ENCODE assay signal across 27 cellular contexts in genomic region chr17:58383892-58384462, GRCh38. TPM values are rescaled to one million over a fixed set of nuclear protein-coding genes. Genes with fewer than 3 reads are reported as not detected.
DNase-seq lines count a peak whose midpoint lies in the region; ATAC-seq and TF ChIP-seq lines count a peak whose summit lies in the region.
"Had no signal": no experiment of that assay in that cellular context is flagged by ENCODE, and none has a peak within 500 bp of the region (broad histone marks: within the 10 kb centered on the region; RNA-seq: fewer than 3 reads in every experiment).

No MANE protein-coding gene starts in this region.

- no peaks in the 10 kb centered on the region for H3K9me3 ChIP-seq in SJCRH30 (replicated peaks)
- H3K9me3 ChIP-seq: BLaER1, lower lobe of right lung, pancreas, tibial artery had no signal

- H3K27me3 ChIP-seq in foreskin keratinocyte (no peaks in the 10 kb centered on the region), SJCRH30 (no peaks in the 10 kb centered on the region; the same call in 1 of the 2 replicates)
- H3K27me3 ChIP-seq: BLaER1, dorsolateral prefrontal cortex, pancreas, tibial artery had no signal

- ATAC-seq in foreskin keratinocyte (peak; percentile 73), HG03432 (IDR thresholded peaks at IDR 0.05; ENCODE audit: unreplicated experiment) (no peak)
- ATAC-seq: activated CD8-positive, alpha-beta T cell treated with anti-CD3 and anti-CD28 coated beads, Interleukin-2, amount 10 ng/mL, durations not matched to agents 7 days and 5 days; lower lobe of right lung; naive thymus-derived CD4-positive, alpha-beta T cell; stimulated activated naive CD8-positive, alpha-beta T cell treated with anti-CD3 and anti-CD28 coated beads, Interleukin-15, amount 100 ng/mL, for 72 hours; T-helper 17 cell had no signal

- no peaks in the 10 kb centered on the region for H3K36me3 ChIP-seq in SJCRH30
- H3K36me3 ChIP-seq: BLaER1, lower lobe of right lung, pancreas, tibial artery had no signal

- DNase-seq in SW480 (ENCODE audit: low spot score) (peak; percentile 55), foreskin keratinocyte (peak; percentile 51 to 71), mucosa of gallbladder (ENCODE audit: low spot score) (peak; percentile 67), midbrain (lab: John Stamatoyannopoulos, UW) (no peak), SJCRH30 (no peak), NCI-H1436 (lab: John Stamatoyannopoulos, UW) (no peak)
- DNase-seq: activated CD8-positive, alpha-beta T cell treated with anti-CD3 and anti-CD28 coated beads, Interleukin-2, amount 10 ng/mL, durations not matched to agents 7 days and 5 days; activated naive CD4-positive, alpha-beta T cell treated with Interleukin-2 at 50 U/mL for 16 hours; activated T-cell treated with anti-CD3 and anti-CD28 coated beads, Interleukin-2, amount 50 U/mL, for 1 hour; amygdala; dorsolateral prefrontal cortex; hippocampal formation; lower lobe of right lung; naive thymus-derived CD4-positive, alpha-beta T cell; NCI-H1417; NCI-H446 treated with DMSO at 0.1 percent for 48 hours; pancreas; right cardiac atrium; stimulated activated naive CD8-positive, alpha-beta T cell treated with anti-CD3 and anti-CD28 coated beads, Interleukin-15, amount 100 ng/mL, for 72 hours; T-helper 17 cell; tibial artery had no signal

- H3K4me3 ChIP-seq in SJCRH30 = no peak overlapping the region
- H3K4me3 ChIP-seq: BLaER1, dorsolateral prefrontal cortex, lower lobe of right lung, pancreas, tibial artery had no signal

- peaks cover 32% of the 10 kb centered on the region for H3K4me1 ChIP-seq in foreskin keratinocyte
- no peaks in the 10 kb centered on the region for H3K4me1 ChIP-seq in SJCRH30
- H3K4me1 ChIP-seq: tibial artery had no signal

- TF ChIP-seq CTCF in 22Rv1 (IDR thresholded peaks at IDR 0.05) (no peak), foreskin keratinocyte (conservative IDR thresholded peaks at IDR 0.05) (no peak)

- H3K27ac ChIP-seq in 22Rv1 (peak overlapping the region; percentile 99), foreskin keratinocyte (no peak overlapping the region), SJCRH30 (no peak overlapping the region)
- H3K27ac ChIP-seq: BLaER1, lower lobe of right lung, tibial artery had no signal

RNA-seq across cellular contexts. Expression of gene SUPT4H1, which starts 32.0 kb away (rescaled TPM):
- total RNA-seq in foreskin keratinocyte (70.1 and 73.0 TPM in 2 replicates), mucosa of gallbladder (72.4 TPM)
- 118 and 127 TPM in 2 replicates for polyA plus RNA-seq in foreskin keratinocyte
- 61.2 and 61.3 TPM in 2 replicates for total RNA-seq in SJCRH30 (2014; rRNA removed; shearing (Covaris generic))

RNA-seq across cellular contexts. Expression of gene RNF43, which starts 33.4 kb away (rescaled TPM):
- 13.5 and 15.0 TPM in 2 replicates for total RNA-seq in foreskin keratinocyte
- 8.5 and 9.7 TPM in 2 replicates for polyA plus RNA-seq in foreskin keratinocyte
- total RNA-seq in mucosa of gallbladder = 19.0 TPM
- total RNA-seq in SJCRH30 (2014; rRNA removed; shearing (Covaris generic)) = not detected in 2 replicates
- total RNA-seq: fibroblast of villous mesenchyme had no signal

RNA-seq across cellular contexts. Expression of gene TSPOAP1, which starts 55.4 kb away (rescaled TPM):
- total RNA-seq in foreskin keratinocyte (0.37 and 0.74 TPM in 2 replicates), mucosa of gallbladder (30.2 TPM)
- polyA plus RNA-seq in foreskin keratinocyte = 0.32 and 0.39 TPM in 2 replicates
- 0.53 and 0.58 TPM in 2 replicates for total RNA-seq in SJCRH30 (2014; rRNA removed; shearing (Covaris generic))
- total RNA-seq: H4, MCF 10A had no signal

Comparison
In these comparisons a context has a peak if more than half of its experiments do, and no peak if none do; other contexts are left out.
1. DNase-seq: peak in SW480 (single experiment), foreskin keratinocyte (2 of 2) and mucosa of gallbladder (single experiment); none in midbrain (single experiment), SJCRH30 (0 of 2) and NCI-H1436 (single experiment).
2. RNA of gene RNF43, which starts 33.4 kb away (total RNA-seq): 19.0 TPM in mucosa of gallbladder (single experiment) and 13.5 to 15.0 TPM in foreskin keratinocyte; not detected in SJCRH30; every median in the first group is over 10 times any median in the second.
3. RNA of gene TSPOAP1, which starts 55.4 kb away (total RNA-seq): 30.2 TPM in mucosa of gallbladder (single experiment); 0.37 to 0.74 TPM in foreskin keratinocyte and 0.53 to 0.58 TPM in SJCRH30; every median in the first group is over 10 times any median in the second.